ENCODE assay signal across 8 cellular contexts in genomic region chr10:13340626-13341370, GRCh38. TPM values are rescaled to one million over a fixed set of nuclear protein-coding genes. Genes with fewer than 3 reads are reported as not detected.
A peak's percentile ranks its signal among the peaks of the same experiment; 100 is the strongest.
DNase-seq lines count a peak whose midpoint lies in the region; ATAC-seq, FAIRE-seq and TF ChIP-seq lines count a peak whose summit lies in the region.

No MANE protein-coding gene starts in this region.

- H3K4me3 Mint-ChIP-seq in activated B cell treated with CpG ODN at 0.5 μM for 24 hours = no peak overlapping the region

- no peaks in the 10 kb centered on the region for H3K27me3 Mint-ChIP-seq in activated B cell treated with CpG ODN at 0.5 μM for 24 hours

- H3K36me3 ChIP-seq in skeletal muscle tissue (ENCODE audit: control insufficient read depth in 3 of 3, insufficient read depth in 3 of 3, low read length in 3 of 3) = peaks cover 8 to 12% (median 9%) of the 10 kb centered on the region in 3 donors

- no peak for TF ChIP-seq CTCF in activated B cell treated with CpG ODN at 0.5 μM for 24 hours (IDR thresholded peaks at IDR 0.05)

- FAIRE-seq in GM12892 (lab: Jason Lieb, UNC) = no peak

- H3K9me3 ChIP-seq in skeletal muscle tissue (ENCODE audit: control insufficient read depth in 3 of 3, low read length in 3 of 3) = no peaks in the 10 kb centered on the region

- peak overlapping the region in 1 of 3 donors; percentile 67 for H3K9ac ChIP-seq in skeletal muscle tissue (ENCODE audit: low read depth in 1 of 3, low read length in 3 of 3)

- POLR2A ChIA-PET in activated B cell treated with CpG ODN at 0.5 μM for 24 hours (lab: Charles Lee) = no interaction called here

- peak; percentile 78 for ATAC-seq in HG02870 (IDR thresholded peaks at IDR 0.05; ENCODE audit: unreplicated experiment)
- peak; percentile 83 for ATAC-seq in activated B cell treated with CpG ODN at 0.5 μM for 24 hours (ENCODE audit: low read depth)

- CTCF ChIA-PET in activated B cell treated with CpG ODN at 0.5 μM for 24 hours (lab: Charles Lee) = no interaction called here

- H3K27ac Mint-ChIP-seq in activated B cell treated with CpG ODN at 0.5 μM for 24 hours = no peak overlapping the region

- no peak overlapping the region for H3K4me3 ChIP-seq in skeletal muscle tissue (ENCODE audit: low read length in 3 of 3)

- H3K4me1 Mint-ChIP-seq in activated B cell treated with CpG ODN at 0.5 μM for 24 hours = peaks cover 25% of the 10 kb centered on the region

- peaks cover 0 to 28% (median 13%) of the 10 kb centered on the region in 3 donors for H3K4me1 ChIP-seq in skeletal muscle tissue (ENCODE audit: control insufficient read depth in 3 of 3, insufficient read depth in 3 of 3, low read length in 3 of 3)

- H3K27me3 ChIP-seq in skeletal muscle tissue (ENCODE audit: control insufficient read depth in 3 of 3, insufficient read depth in 3 of 3, low read length in 3 of 3) = no peaks in the 10 kb centered on the region

- TF ChIP-seq POLR2A in GM12892 (IDR thresholded peaks at IDR 0.05; ENCODE audit: low read depth, low read length) = no peak

- peak overlapping the region; percentile 34 for H3K27ac ChIP-seq in skeletal muscle tissue (ENCODE audit: low read depth, low read length)

- DNase-seq in activated gamma-delta T cell treated with Interleukin-2 at 50 U/mL for 16 hours (peak; percentile 35), activated gamma-delta T cell (lab: John Stamatoyannopoulos, UW) (no peak), activated B cell treated with CpG ODN at 0.5 μM for 24 hours (no peak), GM12892 (ENCODE audit: insufficient read length) (no peak), AML-193 (lab: John Stamatoyannopoulos, UW) (no peak), OCI-M2 (lab: John Stamatoyannopoulos, UW; ENCODE audit: unreplicated experiment) (no peak)

- no peaks in the 10 kb centered on the region for H3K9me3 Mint-ChIP-seq in activated B cell treated with CpG ODN at 0.5 μM for 24 hours

- intact Hi-C loops in activated B cell treated with CpG ODN at 0.5 μM for 24 hours (cut with micrococcal nuclease) = loop anchor here (10.0 kb wide), 1 partner anchor 1296 kb away; the partner anchor contains the start of gene UPF2

- H3K36me3 Mint-ChIP-seq in activated B cell treated with CpG ODN at 0.5 μM for 24 hours (ENCODE audit: low read depth) = peaks cover 37% of the 10 kb centered on the region

RNA-seq across cellular contexts. Expression of gene SEPHS1, which starts 7.3 kb away (rescaled TPM):
- total RNA-seq in activated B cell treated with CpG ODN at 0.5 μM for 24 hours (36.7 and 38.0 TPM in 2 replicates), skeletal muscle tissue (25.1 TPM)
- polyA plus RNA-seq in GM12892 (2012; ENCODE audit: missing spikeins) = 34.2 TPM

RNA-seq across cellular contexts. Expression of gene PHYH, which starts 40.9 kb away (rescaled TPM):
- total RNA-seq in activated B cell treated with CpG ODN at 0.5 μM for 24 hours = 10.4 and 10.8 TPM in 2 replicates
- total RNA-seq in skeletal muscle tissue = 37.1 TPM
- 6.3 TPM for polyA plus RNA-seq in GM12892 (2012; ENCODE audit: missing spikeins)
